ENCODE assay signal across 16 cellular contexts in genomic region chr2:239564587-239564986, GRCh38.
DNase-seq lines count a peak whose midpoint lies in the region; ATAC-seq and TF ChIP-seq lines count a peak whose summit lies in the region.
"Had no signal": no experiment of that assay in that cellular context is flagged by ENCODE, and none has a peak within 500 bp of the region (broad histone marks: within the 10 kb centered on the region; RNA-seq: fewer than 3 reads in every experiment).

No MANE protein-coding gene starts in this region.

- no peaks in the 10 kb centered on the region for H3K9me3 Mint-ChIP-seq in glutamatergic neuron (ENCODE audit: unreplicated experiment)
- H3K9me3 Mint-ChIP-seq in activated CD8-positive, alpha-beta T cell treated with anti-CD3 and anti-CD28 coated beads for 36 hours: no peaks in the 10 kb centered on the region
- H3K9me3 Mint-ChIP-seq: CD4-positive, alpha-beta T cell; GM23338 had no signal

- no peak overlapping the region for H3K9ac ChIP-seq in DND-41 (ENCODE audit: low read depth, low read length)

- no peaks in the 10 kb centered on the region for H3K9me3 ChIP-seq in DND-41 (ENCODE audit: insufficient read depth, low read length, severe bottlenecking)
- no peaks in the 10 kb centered on the region for H3K9me3 ChIP-seq in spleen
- H3K9me3 ChIP-seq: A549, Caco-2 had no signal

- intact Hi-C loops in spleen (cut with DNase I; ENCODE audit: low total_unique reads): no loop called here
- intact Hi-C loops in activated CD8-positive, alpha-beta T cell treated with anti-CD3 and anti-CD28 coated beads for 36 hours (cut with micrococcal nuclease): no loop called here

- ATAC-seq in activated CD4-positive, CD25-positive, alpha-beta regulatory T cell treated with anti-CD3 and anti-CD28 coated beads, Interleukin-2, amount 50 U/mL, for 24 hours: no peak
- ATAC-seq in DND-41 (ENCODE audit: insufficient read depth, low read depth): no peak
- no peak for ATAC-seq in activated CD8-positive, alpha-beta T cell treated with anti-CD3 and anti-CD28 coated beads for 36 hours
- ATAC-seq: A549, GM23338 had no signal

- H3K4me1 Mint-ChIP-seq in glutamatergic neuron (ENCODE audit: low read depth, unreplicated experiment): no peaks in the 10 kb centered on the region
- no peaks in the 10 kb centered on the region for H3K4me1 Mint-ChIP-seq in activated CD8-positive, alpha-beta T cell treated with anti-CD3 and anti-CD28 coated beads for 36 hours (ENCODE audit: low read depth)
- H3K4me1 Mint-ChIP-seq: GM23338 had no signal

- TF ChIP-seq CTCF in DND-41 (IDR thresholded peaks at IDR 0.05; ENCODE audit: borderline replicate concordance, extremely low read depth, low read length, poor library complexity, severe bottlenecking) (no peak), glutamatergic neuron (IDR thresholded peaks at IDR 0.05; ENCODE audit: partially characterized antibody, unreplicated experiment) (no peak), spleen (IDR thresholded peaks at IDR 0.05 in 8 of 11, conservative IDR thresholded peaks at IDR 0.05 in 3 of 11) (no peak)
- TF ChIP-seq CTCF in activated CD8-positive, alpha-beta T cell treated with anti-CD3 and anti-CD28 coated beads for 36 hours (IDR thresholded peaks at IDR 0.05): no peak

- H3K36me3 ChIP-seq in DND-41 (ENCODE audit: insufficient read depth, low read length) (no peaks in the 10 kb centered on the region), spleen (no peaks in the 10 kb centered on the region)

- no peaks in the 10 kb centered on the region for H4K20me1 ChIP-seq in DND-41 (ENCODE audit: insufficient read depth, low read length)

- POLR2A ChIA-PET in activated CD8-positive, alpha-beta T cell treated with anti-CD3 and anti-CD28 coated beads for 36 hours (lab: Charles Lee): no interaction called here

- no peak overlapping the region for H3K27ac Mint-ChIP-seq in glutamatergic neuron (ENCODE audit: unreplicated experiment)
- no peak overlapping the region for H3K27ac Mint-ChIP-seq in activated CD8-positive, alpha-beta T cell treated with anti-CD3 and anti-CD28 coated beads for 36 hours
- H3K27ac Mint-ChIP-seq: CD4-positive, alpha-beta T cell; GM23338 had no signal

- peak; percentile 8 for DNase-seq in activated CD4-positive, CD25-positive, alpha-beta regulatory T cell treated with anti-CD3 and anti-CD28 coated beads, Interleukin-2, amount 50 U/mL, for 72 hours
- DNase-seq in DND-41 (no peak), glutamatergic neuron (peak; percentile 4), spleen (peak; percentile 19), SKM-1 treated with dmso at 0.1 percent for 144 hours (lab: John Stamatoyannopoulos, UW; ENCODE audit: unreplicated experiment) (no peak)
- no peak for DNase-seq in activated CD8-positive, alpha-beta T cell treated with anti-CD3 and anti-CD28 coated beads for 36 hours
- DNase-seq: AML-193, Caco-2, GDM1, HCEC 1CT had no signal

- H3K27me3 ChIP-seq in DND-41 (ENCODE audit: insufficient read depth, low read length, poor library complexity) (no peaks in the 10 kb centered on the region), spleen (replicated peaks in 1 of 7) (peaks cover 0 to 15% (median 0%) of the 10 kb centered on the region in 7 donors)

- H2AFZ ChIP-seq in DND-41 (ENCODE audit: low read depth, low read length): no peak overlapping the region
- H2AFZ ChIP-seq: GM23338 had no signal

- no peak for TF ChIP-seq POLR2A in spleen (IDR thresholded peaks at IDR 0.05)

- H3K4me1 ChIP-seq in DND-41 (ENCODE audit: insufficient read depth, low read length) (peaks cover 21% of the 10 kb centered on the region), spleen (no peaks in the 10 kb centered on the region)
- H3K4me1 ChIP-seq: A549, Caco-2 had no signal

- H3K27ac ChIP-seq in DND-41 (ENCODE audit: low read length) (peak overlapping the region; percentile 3; the same call in 1 of the 2 replicates), spleen (no peak overlapping the region)
- H3K27ac ChIP-seq: 22Rv1, A549, C4-2B had no signal

- peaks cover 1% of the 10 kb centered on the region for H3K27me3 Mint-ChIP-seq in glutamatergic neuron (ENCODE audit: unreplicated experiment)
- no peaks in the 10 kb centered on the region for H3K27me3 Mint-ChIP-seq in activated CD8-positive, alpha-beta T cell treated with anti-CD3 and anti-CD28 coated beads for 36 hours

- CTCF ChIA-PET in activated CD8-positive, alpha-beta T cell treated with anti-CD3 and anti-CD28 coated beads for 36 hours (lab: Charles Lee): no interaction called here

- H3K4me2 ChIP-seq in DND-41 (ENCODE audit: insufficient read depth, low read length): no peak overlapping the region
- H3K4me2 ChIP-seq: A549, GM23338 had no signal

- no peaks in the 10 kb centered on the region for H3K79me2 ChIP-seq in DND-41 (ENCODE audit: insufficient read depth, low read length)

- H3K36me3 Mint-ChIP-seq in glutamatergic neuron (ENCODE audit: unreplicated experiment): no peaks in the 10 kb centered on the region
- no peaks in the 10 kb centered on the region for H3K36me3 Mint-ChIP-seq in activated CD8-positive, alpha-beta T cell treated with anti-CD3 and anti-CD28 coated beads for 36 hours (ENCODE audit: low read depth)

- WGBS in spleen, 5 donors: 91 to 95% (median 93%) methylated on average over 10 of the region's 10 CpGs

- no peak overlapping the region for H3K4me3 Mint-ChIP-seq in glutamatergic neuron (ENCODE audit: unreplicated experiment)
- no peak overlapping the region for H3K4me3 Mint-ChIP-seq in activated CD8-positive, alpha-beta T cell treated with anti-CD3 and anti-CD28 coated beads for 36 hours
- H3K4me3 Mint-ChIP-seq: CD4-positive, alpha-beta T cell; GM23338 had no signal

- H3K4me3 ChIP-seq in DND-41 (ENCODE audit: low read depth in 1 of 2, low read length in 2 of 2) (no peak overlapping the region), spleen (no peak overlapping the region)
- H3K4me3 ChIP-seq: A549, GM23338 had no signal

Comparison
In these comparisons a context has a peak if more than half of its experiments do, and no peak if none do; other contexts are left out.
1. DNase-seq: peak in activated CD4-positive, CD25-positive, alpha-beta regulatory T cell treated with anti-CD3 and anti-CD28 coated beads, Interleukin-2, amount 50 U/mL, for 72 hours (single experiment), glutamatergic neuron (single experiment) and spleen (single experiment); none in DND-41 (single experiment), SKM-1 treated with dmso at 0.1 percent for 144 hours (single experiment) and activated CD8-positive, alpha-beta T cell treated with anti-CD3 and anti-CD28 coated beads for 36 hours (single experiment).